Comparison of ENCODE assay signal across 25 cellular contexts in genomic region chr1:241789061-241789460, GRCh38. TPM values are rescaled to one million over a fixed set of nuclear protein-coding genes. Genes with fewer than 3 reads are reported as not detected.
"Had no signal": no experiment of that assay in that cellular context is flagged by ENCODE, and none has a peak within 500 bp of the region (broad histone marks: within the 10 kb centered on the region; RNA-seq: fewer than 3 reads in every experiment).

No MANE protein-coding gene starts in this region.

- H3K27ac ChIP-seq: neural progenitor cell, ovary, parathyroid adenoma, psoas muscle, stomach, thoracic aorta, thyroid gland, tibial nerve, upper lobe of left lung, uterus had no signal

- FAIRE-seq: small intestine had no signal

- H3K9ac ChIP-seq: neural progenitor cell, parathyroid adenoma had no signal

- H2AFZ ChIP-seq: neural progenitor cell, parathyroid adenoma had no signal

- DNase-seq: naive thymus-derived CD4-positive, alpha-beta T cell; natural killer cell; occipital lobe; ovary; posterior cingulate gyrus; psoas muscle; right cardiac atrium; small intestine; stimulated activated CD4-positive, alpha-beta T cell treated with anti-CD3 and anti-CD28 coated beads, Interleukin-15, amount 100 ng/mL, for 24 hours; stimulated activated CD4-positive, alpha-beta T cell treated with anti-CD3 and anti-CD28 coated beads, Interleukin-2, amount 100 ng/mL, for 24 hours; stimulated activated CD4-positive, alpha-beta T cell treated with anti-CD3 and anti-CD28 coated beads, Interleukin-2, amount 100 ng/mL, for 48 hours; stimulated activated CD4-positive, alpha-beta T cell treated with anti-CD3 and anti-CD28 coated beads, Interleukin-4, amount 100 ng/mL, for 24 hours; stimulated activated naive B cell treated with anti-CD40 and anti-IgM and Interleukin-4, amounts not matched to agents 10 μg/mL and 1 μg/mL and 100 μg/mL, for 72 hours; stimulated activated naive CD4-positive, alpha-beta T cell treated with Interleukin-2 at 50 U/mL for 16 hours; stomach; thyroid gland; trophoblast cell; upper lobe of left lung; uterus had no signal

- H3K4me3 ChIP-seq: neural progenitor cell, ovary, psoas muscle, stomach, thoracic aorta, thyroid gland, tibial nerve, upper lobe of left lung, uterus had no signal

- H3K36me3 ChIP-seq: neural progenitor cell, ovary, stomach, thoracic aorta, thyroid gland, tibial nerve, upper lobe of left lung, uterus had no signal

- H3K27me3 ChIP-seq: neural progenitor cell, ovary, stomach, thyroid gland, tibial nerve, upper lobe of left lung, uterus had no signal

- H3K9me3 ChIP-seq: ovary, psoas muscle, stomach, thoracic aorta, thyroid gland, tibial nerve, upper lobe of left lung, uterus had no signal

- H3K4me1 ChIP-seq: neural progenitor cell, parathyroid adenoma, psoas muscle, stomach, thyroid gland, upper lobe of left lung, uterus had no signal

- H3K4me2 ChIP-seq: neural progenitor cell had no signal

- ATAC-seq: naive thymus-derived CD4-positive, alpha-beta T cell; natural killer cell; psoas muscle; right cardiac atrium; sciatic nerve; stimulated activated effector memory CD8-positive, alpha-beta T cell treated with anti-CD3 and anti-CD28 coated beads, Interleukin-12 subunit alpha, Interleukin-12 subunit beta, amount 100 ng/mL, for 72 hours; stimulated activated naive B cell treated with anti-CD40 and anti-IgM and Interleukin-4, amounts not matched to agents 10 μg/mL and 1 μg/mL and 100 μg/mL, for 72 hours had no signal

- H3K79me2 ChIP-seq: parathyroid adenoma had no signal

RNA-seq across cellular contexts. Expression of gene EXO1, which starts 58.9 kb away (rescaled TPM):
- polyA plus RNA-seq: naive thymus-derived CD4-positive, alpha-beta T cell had no signal
